In the genomic region with DNA sequence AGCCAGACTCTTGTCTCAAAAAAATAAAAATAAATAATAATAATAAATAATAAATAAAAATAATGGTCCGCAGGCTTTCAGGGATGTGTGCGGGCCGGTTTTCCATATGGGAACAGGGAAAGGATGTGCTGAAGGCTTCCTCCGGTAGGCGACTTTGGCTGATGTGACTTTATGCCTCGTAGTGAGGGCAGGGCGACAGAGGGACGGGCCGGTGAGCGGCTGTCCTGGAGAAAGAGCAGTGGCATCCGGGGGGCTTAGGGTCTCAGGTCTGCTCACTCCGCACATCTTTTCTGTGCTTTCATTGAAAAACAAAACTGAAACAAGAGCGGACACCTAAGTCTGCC, we compare ENCODE assay signal across 11 cellular contexts. TPM values are rescaled to one million over a fixed set of nuclear protein-coding genes. Genes with fewer than 3 reads are reported as not detected.
DNase-seq lines count a peak whose midpoint lies in the region; ATAC-seq and TF ChIP-seq lines count a peak whose summit lies in the region.
"Had no signal": no experiment of that assay in that cellular context is flagged by ENCODE, and none has a peak within 500 bp of the region (broad histone marks: within the 10 kb centered on the region; RNA-seq: fewer than 3 reads in every experiment).

No MANE protein-coding gene starts in this region.

- TF ChIP-seq CTCF in stomach (IDR thresholded peaks at IDR 0.05), result no peak
- no peak for TF ChIP-seq CTCF in adrenal gland (IDR thresholded peaks at IDR 0.05)

- peak overlapping the region; percentile 79 for H3K4me3 Mint-ChIP-seq in activated CD4-positive, alpha-beta T cell treated with anti-CD3 and anti-CD28 coated beads, Interleukin-2, amount 10 ng/mL, durations not matched to agents 24 days and 14 days
- peak overlapping the region; percentile 63 for H3K4me3 Mint-ChIP-seq in activated naive CD8-positive, alpha-beta T cell treated with anti-CD3 and anti-CD28 coated beads for 36 hours

- WGBS in stomach, 5 donors, result 26 to 37% (median 30%) methylated on average over 13 of the region's 13 CpGs
- WGBS in adrenal gland, 4 donors, result 36 to 49% (median 46%) methylated on average over 12 to 13 of the region's 13 CpGs

- H3K36me3 ChIP-seq in stomach, result no peaks in the 10 kb centered on the region
- no peaks in the 10 kb centered on the region for H3K36me3 ChIP-seq in adrenal gland (replicated peaks in 1 of 2)
- H3K36me3 ChIP-seq: SJCRH30 had no signal

- no peak for DNase-seq in activated CD4-positive, alpha-beta T cell treated with anti-CD3 and anti-CD28 coated beads, Interleukin-2, amount 10 ng/mL, durations not matched to agents 24 days and 14 days
- no peak for DNase-seq in activated CD4-positive, alpha-beta T cell treated with anti-CD3 and anti-CD28 coated beads for 1 hour
- DNase-seq in activated naive CD8-positive, alpha-beta T cell treated with anti-CD3 and anti-CD28 coated beads for 36 hours, result no peak
- DNase-seq in stomach, result no peak
- DNase-seq in D341Med (ENCODE audit: low spot score), result no peak
- DNase-seq in adrenal gland, result no peak
- DNase-seq: activated gamma-delta T cell had no signal

- no peak for TF ChIP-seq EP300 in stomach (IDR thresholded peaks at IDR 0.05)

- H3K4me1 Mint-ChIP-seq in activated CD4-positive, alpha-beta T cell treated with anti-CD3 and anti-CD28 coated beads, Interleukin-2, amount 10 ng/mL, durations not matched to agents 24 days and 14 days, result peaks cover 7% of the 10 kb centered on the region
- H3K4me1 Mint-ChIP-seq in activated naive CD8-positive, alpha-beta T cell treated with anti-CD3 and anti-CD28 coated beads for 36 hours, result no peaks in the 10 kb centered on the region

- intact Hi-C loops in activated CD4-positive, alpha-beta T cell treated with anti-CD3 and anti-CD28 coated beads, Interleukin-2, amount 10 ng/mL, durations not matched to agents 24 days and 14 days (cut with micrococcal nuclease), result no loop called here
- intact Hi-C loops in stomach (cut with DNase I; ENCODE audit: low total_unique reads) (no loop called here), adrenal gland (cut with DNase I) (no loop called here)

- H3K36me3 Mint-ChIP-seq in activated CD4-positive, alpha-beta T cell treated with anti-CD3 and anti-CD28 coated beads, Interleukin-2, amount 10 ng/mL, durations not matched to agents 24 days and 14 days (ENCODE audit: low read depth), result no peaks in the 10 kb centered on the region
- no peaks in the 10 kb centered on the region for H3K36me3 Mint-ChIP-seq in activated naive CD8-positive, alpha-beta T cell treated with anti-CD3 and anti-CD28 coated beads for 36 hours

- H3K27me3 Mint-ChIP-seq in activated CD4-positive, alpha-beta T cell treated with anti-CD3 and anti-CD28 coated beads, Interleukin-2, amount 10 ng/mL, durations not matched to agents 24 days and 14 days, result peaks cover 23% of the 10 kb centered on the region
- peaks cover 29% of the 10 kb centered on the region for H3K27me3 Mint-ChIP-seq in activated naive CD8-positive, alpha-beta T cell treated with anti-CD3 and anti-CD28 coated beads for 36 hours

- H3K4me3 ChIP-seq in iPS-18c (ENCODE audit: insufficient read depth, low read depth, low read length) (peak overlapping the region; percentile 52; the same call in 1 of the 2 replicates), stomach (peak overlapping the region; percentile 39 to 53 (median 43)), adrenal gland (peak overlapping the region in 1 of 4 donors; percentile 56)

- no peak for ATAC-seq in GM18502 (IDR thresholded peaks at IDR 0.05; ENCODE audit: poor library complexity, unreplicated experiment)

- peak overlapping the region in 1 of 5 donors; percentile 29 for H3K27ac ChIP-seq in stomach
- peak overlapping the region in 1 of 5 donors; percentile 5 for H3K27ac ChIP-seq in adrenal gland
- H3K27ac ChIP-seq: SJCRH30 had no signal

- H3K4me1 ChIP-seq in stomach (peaks cover 9 to 21% (median 19%) of the 10 kb centered on the region in 4 donors), adrenal gland (replicated peaks in 1 of 2) (peaks cover 0 to 5% of the 10 kb centered on the region in 2 donors)
- H3K4me1 ChIP-seq: SJCRH30 had no signal

- no peak overlapping the region for H3K27ac Mint-ChIP-seq in activated CD4-positive, alpha-beta T cell treated with anti-CD3 and anti-CD28 coated beads, Interleukin-2, amount 10 ng/mL, durations not matched to agents 24 days and 14 days
- H3K27ac Mint-ChIP-seq in activated naive CD8-positive, alpha-beta T cell treated with anti-CD3 and anti-CD28 coated beads for 36 hours, result no peak overlapping the region

- H3K9me3 ChIP-seq in iPS-18c (ENCODE audit: control insufficient read depth, insufficient read depth, low read length) (no peaks in the 10 kb centered on the region), stomach (no peaks in the 10 kb centered on the region), adrenal gland (replicated peaks in 1 of 3) (no peaks in the 10 kb centered on the region)
- H3K9me3 ChIP-seq: SJCRH30 had no signal

- H3K27me3 ChIP-seq in stomach (peaks cover 0 to 70% (median 33%) of the 10 kb centered on the region in 3 donors), adrenal gland (peaks cover 5% of the 10 kb centered on the region)

- H3K9me3 Mint-ChIP-seq in activated CD4-positive, alpha-beta T cell treated with anti-CD3 and anti-CD28 coated beads, Interleukin-2, amount 10 ng/mL, durations not matched to agents 24 days and 14 days, result no peaks in the 10 kb centered on the region
- no peaks in the 10 kb centered on the region for H3K9me3 Mint-ChIP-seq in activated naive CD8-positive, alpha-beta T cell treated with anti-CD3 and anti-CD28 coated beads for 36 hours

- TF ChIP-seq POLR2A in stomach (IDR thresholded peaks at IDR 0.05) (no peak), adrenal gland (IDR thresholded peaks at IDR 0.05) (no peak)

RNA-seq across cellular contexts. Expression of a gene that starts 0.8 kb away (rescaled TPM):
- total RNA-seq in activated CD4-positive, alpha-beta T cell treated with anti-CD3 and anti-CD28 coated beads, Interleukin-2, amount 10 ng/mL, durations not matched to agents 24 days and 14 days, result 3.4 and 3.8 TPM in 2 replicates
- total RNA-seq in activated naive CD8-positive, alpha-beta T cell treated with anti-CD3 and anti-CD28 coated beads for 36 hours, result under 1 TPM; 0.66 to 0.76 TPM
- total RNA-seq in stomach (1 to 10 TPM in 2 of 5 donors, under 1 TPM in 1, not detected in 2; 0.87 to 2.6 (median 1.7) TPM), adrenal gland (1 to 10 TPM; 1.7 to 8.3 (median 4.0) TPM)
- polyA plus RNA-seq in stomach (1 to 10 TPM; 3.3 to 8.4 (median 6.7) TPM), adrenal gland (10 to 100 TPM in 1 of 3 donors, 1 to 10 TPM in 1, under 1 TPM in 1; 0.15 to 14.2 (median 8.1) TPM)
- total RNA-seq: myocyte had no signal

RNA-seq across cellular contexts. Expression of a gene that starts 22.7 kb away (rescaled TPM):
- 21.9 and 22.7 TPM in 2 replicates for total RNA-seq in activated CD4-positive, alpha-beta T cell treated with anti-CD3 and anti-CD28 coated beads, Interleukin-2, amount 10 ng/mL, durations not matched to agents 24 days and 14 days
- 10 to 100 TPM; 24.9 to 25.1 TPM for total RNA-seq in activated naive CD8-positive, alpha-beta T cell treated with anti-CD3 and anti-CD28 coated beads for 36 hours
- 10 to 100 TPM in 4 of 5 donors, 1 to 10 TPM in 1; 7.5 to 35.6 (median 18.1) TPM for total RNA-seq in stomach
- polyA plus RNA-seq in stomach, result 10 to 100 TPM in 2 of 3 donors, 1 to 10 TPM in 1; 9.6 to 12.6 (median 10.3) TPM
- total RNA-seq in adrenal gland, result 10 to 100 TPM; 21.3 to 31.8 (median 26.8) TPM
- 10 to 100 TPM; 11.2 to 34.2 (median 30.6) TPM for polyA plus RNA-seq in adrenal gland

RNA-seq across cellular contexts. Expression of a gene that starts 38.7 kb away (rescaled TPM):
- total RNA-seq in activated CD4-positive, alpha-beta T cell treated with anti-CD3 and anti-CD28 coated beads, Interleukin-2, amount 10 ng/mL, durations not matched to agents 24 days and 14 days, result 72.0 and 72.4 TPM in 2 replicates
- total RNA-seq in activated naive CD8-positive, alpha-beta T cell treated with anti-CD3 and anti-CD28 coated beads for 36 hours, result 10 to 100 TPM; 78.8 to 79.4 TPM
- total RNA-seq in stomach (10 to 100 TPM in 4 of 5 donors, 1 to 10 TPM in 1; 1.7 to 29.8 (median 16.1) TPM), adrenal gland (100 to 1,000 TPM in 4 of 8 donors, 10 to 100 TPM in 4; 27.2 to 190 (median 88.3) TPM)
- polyA plus RNA-seq in stomach (10 to 100 TPM; 40.2 to 68.4 (median 45.8) TPM), adrenal gland (100 to 1,000 TPM in 1 of 3 donors, 10 to 100 TPM in 2; 40.0 to 122 (median 87.5) TPM)

RNA-seq across cellular contexts. Expression of a gene that starts 43.7 kb away (rescaled TPM):
- not detected in 2 replicates for total RNA-seq in activated CD4-positive, alpha-beta T cell treated with anti-CD3 and anti-CD28 coated beads, Interleukin-2, amount 10 ng/mL, durations not matched to agents 24 days and 14 days
- not detected for total RNA-seq in activated naive CD8-positive, alpha-beta T cell treated with anti-CD3 and anti-CD28 coated beads for 36 hours
- total RNA-seq in stomach (not detected), adrenal gland (under 1 TPM in 2 of 8 donors, not detected in 6; 0.14 to 0.37 TPM)
- polyA plus RNA-seq in stomach (under 1 TPM in 1 of 3 donors, not detected in 2; 0.13 TPM), adrenal gland (under 1 TPM in 2 of 3 donors, not detected in 1; 0.56 to 0.74 TPM)
- total RNA-seq: myocyte, SJCRH30 had no signal
